Comparison of ENCODE assay signal across 15 cellular contexts in the genomic region with DNA sequence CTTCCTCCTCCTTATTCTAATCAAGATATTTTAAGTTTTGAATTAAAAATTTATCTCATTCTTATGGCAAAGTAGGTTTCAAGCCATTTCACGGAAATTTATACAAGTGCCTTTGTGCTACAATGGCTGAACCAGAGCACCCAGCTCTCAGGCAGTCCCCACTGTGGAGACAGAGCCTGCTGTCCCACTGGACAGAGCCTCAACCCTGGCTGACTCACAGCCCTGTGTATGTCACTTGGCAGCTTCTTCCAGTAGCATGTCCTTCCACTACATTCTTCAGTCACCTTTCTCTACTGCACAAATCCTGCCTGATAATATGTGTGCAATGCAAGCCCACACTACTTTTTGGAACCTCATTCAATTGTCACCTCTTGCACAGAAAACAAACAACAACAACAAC.
DNase-seq lines count a peak whose midpoint lies in the region; ATAC-seq and TF ChIP-seq lines count a peak whose summit lies in the region.
"Had no signal": no experiment of that assay in that cellular context is flagged by ENCODE, and none has a peak within 500 bp of the region (broad histone marks: within the 10 kb centered on the region; RNA-seq: fewer than 3 reads in every experiment).

No MANE protein-coding gene starts in this region.

- H3K9me2 ChIP-seq in PC-9 (ENCODE audit: insufficient read depth), result no peaks in the 10 kb centered on the region; the same call in 1 of the 2 replicates

- TF ChIP-seq CTCF in PC-9 (conservative IDR thresholded peaks at IDR 0.05) (no peak), fibroblast of mammary gland (conservative IDR thresholded peaks at IDR 0.05; ENCODE audit: control insufficient read depth, insufficient read depth, low read depth, low read length) (no peak)

- H4K20me1 ChIP-seq in PC-9 (ENCODE audit: insufficient read depth), result no peaks in the 10 kb centered on the region; the same call in 1 of the 2 replicates

- no peak overlapping the region for H2BK5ac ChIP-seq in neuronal stem cell (ENCODE audit: low read length)

- no peaks in the 10 kb centered on the region for H3K27me3 ChIP-seq in PC-9 (ENCODE audit: insufficient read depth, low read depth)
- no peaks in the 10 kb centered on the region for H3K27me3 ChIP-seq in neuronal stem cell (ENCODE audit: control insufficient read depth in 3 of 3, insufficient read depth in 3 of 3, low read depth in 1 of 3, low read length in 3 of 3)
- H3K27me3 ChIP-seq: vagina had no signal

- H3K79me2 ChIP-seq in PC-9 (ENCODE audit: low read depth), result no peaks in the 10 kb centered on the region

- intact Hi-C loops in PC-9 (cut with micrococcal nuclease; ENCODE audit: unreplicated experiment), result no loop called here

- H3K27ac ChIP-seq in PC-9 (no peak overlapping the region), neuronal stem cell (replicated peaks; ENCODE audit: low read length) (no peak overlapping the region)
- H3K27ac ChIP-seq: skin epidermis, vagina had no signal

- BruUV-seq in PC-9 (replicated peaks; lab: Mats Ljungman, UMichigan), result no TSS peak

- H3K18ac ChIP-seq in neuronal stem cell (ENCODE audit: low read length), result no peak overlapping the region

- H4K91ac ChIP-seq in neuronal stem cell (ENCODE audit: low read depth, low read length, poor library complexity), result no peak overlapping the region

- no peak overlapping the region for H2AK5ac ChIP-seq in neuronal stem cell (ENCODE audit: low read depth, low read length)

- no peak overlapping the region for H4K8ac ChIP-seq in neuronal stem cell (ENCODE audit: low read depth, low read length)

- peak; percentile 4 for DNase-seq in EH (ENCODE audit: low read depth)
- peak; percentile 11 to 40 for DNase-seq in PC-9
- peak; percentile 19 for DNase-seq in fibroblast of mammary gland (ENCODE audit: low read depth)
- no peak for DNase-seq in neuronal stem cell (ENCODE audit: low spot score)
- no peak for DNase-seq in midbrain (lab: John Stamatoyannopoulos, UW)
- DNase-seq in iPS-NIHi7 (ENCODE audit: extremely low spot score), result no peak
- DNase-seq: activated CD4-positive, alpha-beta memory T cell treated with anti-CD3 and anti-CD28 coated beads, Interleukin-2, amount 10 ng/mL, durations not matched to agents 7 days and 5 days; activated gamma-delta T cell; effector CD4-positive, alpha-beta T cell; NCI-H1048 had no signal

- no peak overlapping the region for H3K14ac ChIP-seq in neuronal stem cell (ENCODE audit: low read length)

- H3K4me3 ChIP-seq in PC-9 (no peak overlapping the region), fibroblast of mammary gland (ENCODE audit: control insufficient read depth, low read depth, low read length) (no peak overlapping the region), neuronal stem cell (ENCODE audit: low read length in 2 of 2) (no peak overlapping the region)
- H3K4me3 ChIP-seq: skin epidermis, vagina had no signal

- H3K4ac ChIP-seq in neuronal stem cell (ENCODE audit: low read length), result no peak overlapping the region

- CTCF ChIA-PET in PC-9 (lab: Charles Lee), result no interaction called here

- H3K36me3 ChIP-seq in PC-9 (ENCODE audit: low read depth) (0 out of 2 replicates have a peak, but pooled peaks cover 4% of the 10 kb centered on the region), neuronal stem cell (replicated peaks in 1 of 2; ENCODE audit: control insufficient read depth in 2 of 2, insufficient read depth in 2 of 2, low read length in 2 of 2) (no peaks in the 10 kb centered on the region)
- H3K36me3 ChIP-seq: vagina had no signal

- no peak overlapping the region for H2BK12ac ChIP-seq in neuronal stem cell (ENCODE audit: low read length)

- no CpG with 5 or more reads among the region's 1 CpG for WGBS in neuronal stem cell (ENCODE audit: extremely low coverage in 2 of 2, insufficient read length in 2 of 2, insufficient replicate concordance in 1 of 2), 2 donors

- H3K79me1 ChIP-seq in neuronal stem cell (ENCODE audit: low read depth, low read length), result no peaks in the 10 kb centered on the region

- H2BK120ac ChIP-seq in neuronal stem cell (ENCODE audit: low read depth, low read length), result no peak overlapping the region

- no peak overlapping the region for H2AFZ ChIP-seq in PC-9
- peak overlapping the region; percentile 35 for H2AFZ ChIP-seq in neuronal stem cell (ENCODE audit: low read length)

- H3K9me3 ChIP-seq in PC-9 (ENCODE audit: insufficient read depth, low read depth) (no peaks in the 10 kb centered on the region), neuronal stem cell (replicated peaks in 1 of 2; ENCODE audit: control insufficient read depth in 2 of 2, insufficient read depth in 1 of 2, low read depth in 1 of 2, low read length in 2 of 2) (no peaks in the 10 kb centered on the region)
- H3K9me3 ChIP-seq: vagina had no signal

- H3K4me2 ChIP-seq in PC-9 (no peak overlapping the region), neuronal stem cell (ENCODE audit: insufficient read depth, low read length, poor library complexity, severe bottlenecking) (no peak overlapping the region)

- POLR2A ChIA-PET in PC-9 (lab: Charles Lee; ENCODE audit: unreplicated experiment), result no interaction called here

- ATAC-seq in GM18511 (IDR thresholded peaks at IDR 0.05; ENCODE audit: unreplicated experiment) (no peak), HG02642 (IDR thresholded peaks at IDR 0.05; ENCODE audit: poor library complexity, unreplicated experiment) (no peak)
- ATAC-seq: Panc1 had no signal

- no peak overlapping the region for H2BK15ac ChIP-seq in neuronal stem cell (ENCODE audit: low read length)

- no peaks in the 10 kb centered on the region for H3F3A ChIP-seq in PC-9 (ENCODE audit: insufficient read depth, low read depth)

- H3K9ac ChIP-seq in neuronal stem cell (ENCODE audit: low read depth, low read length, poor library complexity), result no peak overlapping the region

- peaks cover 4% of the 10 kb centered on the region; the same call in 1 of the 2 replicates for H3K4me1 ChIP-seq in PC-9 (replicated peaks; ENCODE audit: insufficient read depth)
- H3K4me1 ChIP-seq in neuronal stem cell (ENCODE audit: control insufficient read depth in 2 of 2, insufficient read depth in 1 of 2, low read depth in 1 of 2, low read length in 2 of 2), result peaks cover 0 to 2% of the 10 kb centered on the region in 2 donors
- H3K4me1 ChIP-seq: vagina had no signal

- H3K23ac ChIP-seq in neuronal stem cell (ENCODE audit: low read depth, low read length, poor library complexity), result no peak overlapping the region

Comparison
In these comparisons a context has a peak if more than half of its experiments do, and no peak if none do; other contexts are left out.
1. DNase-seq: peak in EH (single experiment), PC-9 (2 of 2) and fibroblast of mammary gland (single experiment); none in neuronal stem cell (single experiment), midbrain (single experiment) and iPS-NIHi7 (single experiment).